In genomic region chr12:85509081-85509856, GRCh38 we compare ENCODE assay signal across 14 cellular contexts.
A peak's percentile ranks its signal among the peaks of the same experiment; 100 is the strongest.
DNase-seq lines count a peak whose midpoint lies in the region; ATAC-seq and TF ChIP-seq lines count a peak whose summit lies in the region.
"Had no signal": no experiment of that assay in that cellular context is flagged by ENCODE, and none has a peak within 500 bp of the region (broad histone marks: within the 10 kb centered on the region; RNA-seq: fewer than 3 reads in every experiment).

No MANE protein-coding gene starts in this region.

- peak; percentile 66 for ATAC-seq in GM18907 (IDR thresholded peaks at IDR 0.05; ENCODE audit: unreplicated experiment)
- peak; percentile 27 for ATAC-seq in GM21619 (IDR thresholded peaks at IDR 0.05; ENCODE audit: unreplicated experiment)
- peak; percentile 49 for ATAC-seq in HG03097 (IDR thresholded peaks at IDR 0.05; ENCODE audit: low FRiP score, unreplicated experiment)

- H3K4me3 Mint-ChIP-seq in immature natural killer cell, result peak overlapping the region in 4 of 5 donors; percentile 33 to 34 (median 34)
- H3K4me3 Mint-ChIP-seq: CD4-positive, CD25-positive, alpha-beta regulatory T cell had no signal

- peak overlapping the region in 2 of 6 donors; percentile 13 to 46 for H3K27ac Mint-ChIP-seq in immature natural killer cell

- no peaks in the 10 kb centered on the region for H3K36me3 Mint-ChIP-seq in immature natural killer cell
- H3K36me3 Mint-ChIP-seq: CD4-positive, CD25-positive, alpha-beta regulatory T cell had no signal

- DNase-seq in immature natural killer cell (no peak), erythroblast (lab: John Stamatoyannopoulos, UW) (no peak), RPMI8226 (no peak), cerebellar nuclear complex (lab: John Stamatoyannopoulos, UW) (no peak), EL (no peak)
- DNase-seq: activated T-cell treated with anti-CD3 and anti-CD28 coated beads, Interleukin-2, amount 50 U/mL, for 1 hour; CD4-positive, CD25-positive, alpha-beta regulatory T cell; effector CD4-positive, alpha-beta T cell; foreskin melanocyte; NCI-H2081; SK-N-SH had no signal

- H3K9me3 Mint-ChIP-seq in immature natural killer cell, result peaks cover 0 to 9% (median 0%) of the 10 kb centered on the region in 6 donors

- no peak for TF ChIP-seq POLR2A in erythroblast (IDR thresholded peaks at IDR 0.05; ENCODE audit: low read length)

- peaks cover 0 to 1% (median under 1%) of the 10 kb centered on the region in 3 donors for H3K27me3 Mint-ChIP-seq in immature natural killer cell (ENCODE audit: low read depth in 3 of 3)
- H3K27me3 Mint-ChIP-seq: CD4-positive, CD25-positive, alpha-beta regulatory T cell had no signal

- H3K4me1 Mint-ChIP-seq in immature natural killer cell, result peaks cover 23 to 31% of the 10 kb centered on the region in 2 donors
- H3K4me1 Mint-ChIP-seq: CD4-positive, CD25-positive, alpha-beta regulatory T cell had no signal
